ENCODE assay signal across 10 cellular contexts in genomic region chr7:129089521-129090212, GRCh38. TPM values are rescaled to one million over a fixed set of nuclear protein-coding genes. Genes with fewer than 3 reads are reported as not detected.
DNase-seq lines count a peak whose midpoint lies in the region; ATAC-seq, FAIRE-seq and TF ChIP-seq lines count a peak whose summit lies in the region.
"Had no signal": no experiment of that assay in that cellular context is flagged by ENCODE, and none has a peak within 500 bp of the region (broad histone marks: within the 10 kb centered on the region; RNA-seq: fewer than 3 reads in every experiment).

No MANE protein-coding gene starts in this region.

- H3K27me3 ChIP-seq in HL-60 (ENCODE audit: insufficient read depth, poor library complexity, severe bottlenecking): no peaks in the 10 kb centered on the region

- ATAC-seq in GM21717 (IDR thresholded peaks at IDR 0.05; ENCODE audit: unreplicated experiment): peak; percentile 71

- peak; percentile 88 for FAIRE-seq in GM18507 (lab: Jason Lieb, UNC)

- DNase-seq in GM18507 (ENCODE audit: extremely low spot score, insufficient read length, low read depth): no peak
- DNase-seq in HL-60 (ENCODE audit: low read depth in 1 of 2, low spot score in 1 of 2): peak in 1 of 2 experiments; percentile 77
- DNase-seq in fibroblast of the aortic adventitia (ENCODE audit: low read depth): peak; percentile 69
- DNase-seq in NCI-H774 (lab: John Stamatoyannopoulos, UW): no peak
- no peak for DNase-seq in DMS 273 (lab: John Stamatoyannopoulos, UW; ENCODE audit: unreplicated experiment)
- DNase-seq in putamen (ENCODE audit: low spot score): no peak
- DNase-seq in activated CD4-positive, CD25-positive, alpha-beta regulatory T cell (lab: John Stamatoyannopoulos, UW): no peak
- DNase-seq: aorta; stimulated activated CD4-positive, alpha-beta T cell treated with anti-CD3 and anti-CD28 coated beads, Interleukin-2, amount 100 ng/mL, for 24 hours had no signal

- H3K4me3 ChIP-seq in HL-60 (replicated peaks; ENCODE audit: insufficient read depth, low read length) (no peak overlapping the region), fibroblast of the aortic adventitia (ENCODE audit: low read depth, low read length) (no peak overlapping the region)

- peak overlapping the region; percentile 41 for H3K27ac ChIP-seq in HL-60 (replicated peaks)

- no peak for TF ChIP-seq CTCF in HL-60 (IDR thresholded peaks at IDR 0.05; ENCODE audit: insufficient read depth, low read length)
- no peak for TF ChIP-seq CTCF in fibroblast of the aortic adventitia (IDR thresholded peaks at IDR 0.05; ENCODE audit: insufficient read depth, low read length)

RNA-seq across cellular contexts. Expression of gene TNPO3, which starts 34.8 kb away (rescaled TPM):
- total RNA-seq in fibroblast of the aortic adventitia (ENCODE audit: low replicate concordance): 56.7 and 63.3 TPM in 2 replicates

RNA-seq across cellular contexts. Expression of gene TSPAN33, which starts 54.8 kb away (rescaled TPM):
- not detected in 2 replicates for total RNA-seq in fibroblast of the aortic adventitia (ENCODE audit: low replicate concordance)
